ENCODE assay signal across 12 cellular contexts in genomic region chr1:58754056-58754613, GRCh38. TPM values are rescaled to one million over a fixed set of nuclear protein-coding genes. Genes with fewer than 3 reads are reported as not detected.
DNase-seq lines count a peak whose midpoint lies in the region; TF ChIP-seq lines count a peak whose summit lies in the region.
"Had no signal": no experiment of that assay in that cellular context is flagged by ENCODE, and none has a peak within 500 bp of the region (broad histone marks: within the 10 kb centered on the region; RNA-seq: fewer than 3 reads in every experiment).

No MANE protein-coding gene starts in this region.

- no peaks in the 10 kb centered on the region for H3K27me3 Mint-ChIP-seq in activated CD4-positive, alpha-beta T cell treated with anti-CD3 and anti-CD28 coated beads, Interleukin-2, amount 10 ng/mL, durations not matched to agents 7 days and 5 days

- no peaks in the 10 kb centered on the region for H3K27me3 ChIP-seq in SJSA1 (replicated peaks)
- H3K27me3 ChIP-seq in suprapubic skin = no peaks in the 10 kb centered on the region
- H3K27me3 ChIP-seq: tibial nerve had no signal

- TF ChIP-seq EP300 in suprapubic skin (IDR thresholded peaks at IDR 0.05) = no peak

- POLR2A ChIA-PET in activated CD4-positive, alpha-beta T cell treated with anti-CD3 and anti-CD28 coated beads, Interleukin-2, amount 10 ng/mL, durations not matched to agents 7 days and 5 days (lab: Charles Lee) = interaction anchor here (0.6 kb wide), 1 partner anchor 78 kb away, joined by 3 read pairs; no protein-coding TSS in a partner anchor

- no peaks in the 10 kb centered on the region for H3K36me3 ChIP-seq in SJSA1
- no peaks in the 10 kb centered on the region for H3K36me3 ChIP-seq in suprapubic skin
- H3K36me3 ChIP-seq: tibial nerve, WERI-Rb-1 had no signal

- no peaks in the 10 kb centered on the region for H3K9me3 Mint-ChIP-seq in activated CD4-positive, alpha-beta T cell treated with anti-CD3 and anti-CD28 coated beads, Interleukin-2, amount 10 ng/mL, durations not matched to agents 7 days and 5 days
- H3K9me3 Mint-ChIP-seq: nephron progenitor cell had no signal

- H3K36me3 Mint-ChIP-seq in activated CD4-positive, alpha-beta T cell treated with anti-CD3 and anti-CD28 coated beads, Interleukin-2, amount 10 ng/mL, durations not matched to agents 7 days and 5 days (ENCODE audit: low read depth) = peaks cover 3% of the 10 kb centered on the region

- WGBS in suprapubic skin = 91% methylated on average over 3 of the region's 3 CpGs

- H3K27ac ChIP-seq in SJSA1 (peak overlapping the region; percentile 86), epithelial cell of prostate (peak overlapping the region; percentile 92), suprapubic skin (peak overlapping the region; percentile 69)
- H3K27ac ChIP-seq: WERI-Rb-1 had no signal

- H3K9me3 ChIP-seq in SJSA1 (replicated peaks) (no peaks in the 10 kb centered on the region), suprapubic skin (no peaks in the 10 kb centered on the region)
- H3K9me3 ChIP-seq: tibial nerve had no signal

- TF ChIP-seq POLR2A in suprapubic skin (IDR thresholded peaks at IDR 0.05) = no peak

- CTCF ChIA-PET in activated CD4-positive, alpha-beta T cell treated with anti-CD3 and anti-CD28 coated beads, Interleukin-2, amount 10 ng/mL, durations not matched to agents 7 days and 5 days (lab: Charles Lee) = interaction anchor here (0.6 kb wide), 1 partner anchor 1025 kb away, joined by 3 read pairs; no protein-coding TSS in a partner anchor

- H3K4me1 Mint-ChIP-seq in activated CD4-positive, alpha-beta T cell treated with anti-CD3 and anti-CD28 coated beads, Interleukin-2, amount 10 ng/mL, durations not matched to agents 7 days and 5 days = peaks cover 44% of the 10 kb centered on the region

- no peak for DNase-seq in activated CD4-positive, alpha-beta T cell treated with anti-CD3 and anti-CD28 coated beads, Interleukin-2, amount 10 ng/mL, durations not matched to agents 7 days and 5 days
- DNase-seq in activated CD4-positive, alpha-beta T cell treated with anti-CD3 and anti-CD28 coated beads for 48 hours = no peak
- DNase-seq in SJSA1 (ENCODE audit: low read depth in 1 of 2, low spot score in 2 of 2) (peak in 1 of 2 experiments; percentile 40), epithelial cell of prostate (ENCODE audit: low read depth, low spot score) (no peak), suprapubic skin (ENCODE audit: low spot score in 2 of 2) (no peak), NCI-H1092 treated with DMSO at 0.1 percent for 48 hours (lab: John Stamatoyannopoulos, UW) (no peak), NCI-H446 treated with DMSO at 0.1 percent for 48 hours (lab: John Stamatoyannopoulos, UW) (no peak), germinal center (ENCODE audit: low spot score) (no peak)
- DNase-seq: kidney glomerular epithelial cell, nephron progenitor cell, WERI-Rb-1 had no signal

- TF ChIP-seq CTCF in suprapubic skin (IDR thresholded peaks at IDR 0.05) = no peak

- peak overlapping the region; percentile 83 for H3K27ac Mint-ChIP-seq in activated CD4-positive, alpha-beta T cell treated with anti-CD3 and anti-CD28 coated beads, Interleukin-2, amount 10 ng/mL, durations not matched to agents 7 days and 5 days
- H3K27ac Mint-ChIP-seq: nephron progenitor cell had no signal

- H3K4me1 ChIP-seq in SJSA1 (replicated peaks) = peaks cover 48% of the 10 kb centered on the region
- H3K4me1 ChIP-seq in suprapubic skin = peaks cover 41% of the 10 kb centered on the region

- H3K4me3 ChIP-seq in SJSA1 (no peak overlapping the region), suprapubic skin (no peak overlapping the region)
- H3K4me3 ChIP-seq: tibial nerve had no signal

- no peak overlapping the region for H3K4me3 Mint-ChIP-seq in activated CD4-positive, alpha-beta T cell treated with anti-CD3 and anti-CD28 coated beads, Interleukin-2, amount 10 ng/mL, durations not matched to agents 7 days and 5 days
- H3K4me3 Mint-ChIP-seq: nephron progenitor cell had no signal

RNA-seq across cellular contexts. Expression of gene JUN, which starts 29.7 kb away (rescaled TPM):
- total RNA-seq in activated CD4-positive, alpha-beta T cell treated with anti-CD3 and anti-CD28 coated beads, Interleukin-2, amount 10 ng/mL, durations not matched to agents 7 days and 5 days = 10 to 100 TPM; 30.1 to 35.6 TPM
- total RNA-seq in SJSA1 (2014; rRNA removed; shearing (Covaris generic)) = 80.9 and 102 TPM in 2 replicates
- total RNA-seq in suprapubic skin = 100 to 1,000 TPM; 137 to 458 (median 151) TPM

RNA-seq across cellular contexts. Expression of gene MYSM1, which starts 54.3 kb away (rescaled TPM):
- 10 to 100 TPM; 45.8 to 47.4 TPM for total RNA-seq in activated CD4-positive, alpha-beta T cell treated with anti-CD3 and anti-CD28 coated beads, Interleukin-2, amount 10 ng/mL, durations not matched to agents 7 days and 5 days
- 12.7 and 14.1 TPM in 2 replicates for total RNA-seq in SJSA1 (2014; rRNA removed; shearing (Covaris generic))
- total RNA-seq in suprapubic skin = 10 to 100 TPM; 21.5 to 62.4 (median 25.1) TPM
